17 cellular contexts compared by ENCODE assay signal in the genomic region with DNA sequence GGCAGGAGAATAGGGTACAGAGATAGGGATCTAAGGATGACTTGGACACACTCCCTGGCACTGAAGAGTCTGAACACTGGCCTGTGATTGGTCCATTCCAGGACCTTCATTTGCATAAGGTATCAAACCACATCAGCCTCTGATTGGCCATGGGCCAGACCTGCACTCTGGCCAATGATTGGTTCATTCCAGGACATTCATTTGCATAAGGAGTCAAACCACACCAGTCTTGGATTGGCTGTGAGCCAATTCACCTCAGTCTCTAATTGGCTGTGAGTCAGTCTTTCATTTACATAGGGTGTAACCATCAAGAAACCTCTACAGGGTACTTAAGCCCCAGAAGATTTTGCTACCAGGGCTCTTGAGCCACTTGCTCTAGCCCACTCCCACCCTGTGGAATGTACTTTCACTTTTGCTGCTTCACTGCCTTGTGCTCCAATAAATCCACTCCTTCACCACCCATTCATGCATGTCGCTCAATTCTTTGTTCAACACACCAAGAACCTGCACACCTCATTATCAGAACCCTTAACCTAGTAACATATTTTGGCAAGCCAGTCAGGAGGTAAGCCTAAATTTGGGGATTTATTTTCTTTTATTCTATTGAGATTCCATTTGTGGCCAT. TPM values are rescaled to one million over a fixed set of nuclear protein-coding genes. Genes with fewer than 3 reads are reported as not detected.
DNase-seq lines count a peak whose midpoint lies in the region; ATAC-seq and TF ChIP-seq lines count a peak whose summit lies in the region.
"Had no signal": no experiment of that assay in that cellular context is flagged by ENCODE, and none has a peak within 500 bp of the region (broad histone marks: within the 10 kb centered on the region; RNA-seq: fewer than 3 reads in every experiment).

No MANE protein-coding gene starts in this region.

- no peaks in the 10 kb centered on the region for H3K4me1 Mint-ChIP-seq in activated T-cell treated with anti-CD3 and anti-CD28 coated beads, Interleukin-2, amount 50 U/mL, for 24 hours (ENCODE audit: low read depth)
- peaks cover 5% of the 10 kb centered on the region for H3K4me1 Mint-ChIP-seq in activated T-cell treated with anti-CD3 and anti-CD28 coated beads, Interleukin-2, amount 50 U/mL, for 72 hours (ENCODE audit: low read depth)
- H3K4me1 Mint-ChIP-seq in effector memory CD8-positive, alpha-beta T cell (ENCODE audit: low read depth in 2 of 2), result peaks cover 0 to 11% of the 10 kb centered on the region in 2 donors

- no peaks in the 10 kb centered on the region for H3K27me3 ChIP-seq in testis
- H3K27me3 ChIP-seq: sigmoid colon had no signal

- H3K4me3 Mint-ChIP-seq in activated T-cell treated with anti-CD3 and anti-CD28 coated beads, Interleukin-2, amount 50 U/mL, for 24 hours, result no peak overlapping the region
- no peak overlapping the region for H3K4me3 Mint-ChIP-seq in activated T-cell treated with anti-CD3 and anti-CD28 coated beads, Interleukin-2, amount 50 U/mL, for 72 hours
- H3K4me3 Mint-ChIP-seq in effector memory CD8-positive, alpha-beta T cell, result no peak overlapping the region

- TF ChIP-seq CTCF in testis (IDR thresholded peaks at IDR 0.05), result no peak

- no peaks in the 10 kb centered on the region for H3K27me3 Mint-ChIP-seq in activated T-cell treated with anti-CD3 and anti-CD28 coated beads, Interleukin-2, amount 50 U/mL, for 24 hours
- H3K27me3 Mint-ChIP-seq in activated T-cell treated with anti-CD3 and anti-CD28 coated beads, Interleukin-2, amount 50 U/mL, for 72 hours (ENCODE audit: low read depth), result no peaks in the 10 kb centered on the region
- H3K27me3 Mint-ChIP-seq in effector memory CD8-positive, alpha-beta T cell, result no peaks in the 10 kb centered on the region

- H3K36me3 Mint-ChIP-seq in activated T-cell treated with anti-CD3 and anti-CD28 coated beads, Interleukin-2, amount 50 U/mL, for 24 hours (ENCODE audit: low read depth), result peaks cover 30% of the 10 kb centered on the region
- peaks cover 1 to 7% of the 10 kb centered on the region in 2 donors for H3K36me3 Mint-ChIP-seq in activated T-cell treated with anti-CD3 and anti-CD28 coated beads, Interleukin-2, amount 50 U/mL, for 72 hours (ENCODE audit: insufficient read depth in 2 of 2)
- peaks cover 17% of the 10 kb centered on the region for H3K36me3 Mint-ChIP-seq in effector memory CD8-positive, alpha-beta T cell (ENCODE audit: insufficient read depth)

- no peak for TF ChIP-seq POLR2A in testis (IDR thresholded peaks at IDR 0.05)

- peaks cover 16% of the 10 kb centered on the region for H3K4me1 ChIP-seq in testis
- H3K4me1 ChIP-seq: sigmoid colon had no signal

- no peak for ATAC-seq in activated T-cell treated with anti-CD3 and anti-CD28 coated beads, Interleukin-2, amount 50 U/mL, for 72 hours (replicated peaks in 1 of 2)
- no peak for ATAC-seq in effector memory CD8-positive, alpha-beta T cell (replicated peaks)
- ATAC-seq in HG02885 (IDR thresholded peaks at IDR 0.05; ENCODE audit: poor library complexity, unreplicated experiment), result no peak
- no peak for ATAC-seq in GM21737 (IDR thresholded peaks at IDR 0.05; ENCODE audit: unreplicated experiment)
- ATAC-seq in GM19395 (IDR thresholded peaks at IDR 0.05; ENCODE audit: unreplicated experiment), result no peak
- ATAC-seq: left lobe of liver had no signal

- peak overlapping the region; percentile 11 for H3K27ac Mint-ChIP-seq in activated T-cell treated with anti-CD3 and anti-CD28 coated beads, Interleukin-2, amount 50 U/mL, for 24 hours
- H3K27ac Mint-ChIP-seq in activated T-cell treated with anti-CD3 and anti-CD28 coated beads, Interleukin-2, amount 50 U/mL, for 72 hours, result no peak overlapping the region
- peak overlapping the region; percentile 72 for H3K27ac Mint-ChIP-seq in effector memory CD8-positive, alpha-beta T cell

- no peaks in the 10 kb centered on the region for H3K36me3 ChIP-seq in testis (ENCODE audit: low read depth, missing control alignments)

- no peaks in the 10 kb centered on the region for H3K9me3 Mint-ChIP-seq in activated T-cell treated with anti-CD3 and anti-CD28 coated beads, Interleukin-2, amount 50 U/mL, for 24 hours
- peaks cover 1 to 3% of the 10 kb centered on the region in 2 donors for H3K9me3 Mint-ChIP-seq in activated T-cell treated with anti-CD3 and anti-CD28 coated beads, Interleukin-2, amount 50 U/mL, for 72 hours
- H3K9me3 Mint-ChIP-seq in effector memory CD8-positive, alpha-beta T cell, result no peaks in the 10 kb centered on the region

- WGBS in testis, 2 donors, result 91 to 100% methylated on average over 1 of the region's 1 CpG

- H3K4me3 ChIP-seq in Jurkat, Clone E6-1 (ENCODE audit: low read length), result no peak overlapping the region
- no peak overlapping the region for H3K4me3 ChIP-seq in testis
- H3K4me3 ChIP-seq: sigmoid colon had no signal

- H3K27ac ChIP-seq in testis, result no peak overlapping the region
- H3K27ac ChIP-seq: sigmoid colon had no signal

- no peaks in the 10 kb centered on the region for H3K9me3 ChIP-seq in testis
- H3K9me3 ChIP-seq: sigmoid colon had no signal

- intact Hi-C loops in testis (cut with DNase I; ENCODE audit: low total_unique reads), result no loop called here

- no peak for DNase-seq in activated T-cell treated with anti-CD3 and anti-CD28 coated beads, Interleukin-2, amount 50 U/mL, for 24 hours
- DNase-seq in activated T-cell treated with anti-CD3 and anti-CD28 coated beads, Interleukin-2, amount 50 U/mL, for 72 hours, result no peak
- DNase-seq in Jurkat, Clone E6-1 (ENCODE audit: low read depth, low spot score), result peak; percentile 14
- no peak for DNase-seq in effector memory CD8-positive, alpha-beta T cell
- peak; percentile 44 for DNase-seq in testis
- DNase-seq: activated CD4-positive, alpha-beta T cell treated with anti-CD3 and anti-CD28 coated beads, Interleukin-2, amount 50 U/mL, for 1 hour; activated naive CD4-positive, alpha-beta T cell treated with anti-CD3 and anti-CD28 coated beads, Interleukin-2, amount 50 U/mL, for 16 hours; activated T-cell treated with anti-CD3 and anti-CD28 coated beads for 4 hours; foreskin melanocyte; NCI-H1694; NCI-H510A treated with DMSO at 0.1 percent for 48 hours; sigmoid colon; T-helper 9 cell had no signal

RNA-seq across cellular contexts. Expression of gene HERC5, which starts 14.2 kb away (rescaled TPM):
- total RNA-seq in activated T-cell treated with anti-CD3 and anti-CD28 coated beads, Interleukin-2, amount 50 U/mL, for 72 hours, result 10 to 100 TPM; 21.1 to 49.9 TPM
- 12.2 TPM for polyA plus RNA-seq in Jurkat, Clone E6-1 (2012; ENCODE audit: insufficient read depth, insufficient read length)
- total RNA-seq in testis, result 100 to 1,000 TPM; 111 to 127 TPM
- polyA plus RNA-seq in testis (ENCODE audit: insufficient read depth, low read depth, low replicate concordance), result 72.6 TPM

Comparison
In these comparisons a context has a peak if more than half of its experiments do, and no peak if none do; other contexts are left out.
1. DNase-seq: peak in Jurkat, Clone E6-1 (single experiment) and testis (single experiment); none in activated T-cell treated with anti-CD3 and anti-CD28 coated beads, Interleukin-2, amount 50 U/mL, for 24 hours (single experiment), activated T-cell treated with anti-CD3 and anti-CD28 coated beads, Interleukin-2, amount 50 U/mL, for 72 hours (0 of 2) and effector memory CD8-positive, alpha-beta T cell (0 of 3).